Comparison of ENCODE assay signal across 22 cellular contexts in the genomic region with DNA sequence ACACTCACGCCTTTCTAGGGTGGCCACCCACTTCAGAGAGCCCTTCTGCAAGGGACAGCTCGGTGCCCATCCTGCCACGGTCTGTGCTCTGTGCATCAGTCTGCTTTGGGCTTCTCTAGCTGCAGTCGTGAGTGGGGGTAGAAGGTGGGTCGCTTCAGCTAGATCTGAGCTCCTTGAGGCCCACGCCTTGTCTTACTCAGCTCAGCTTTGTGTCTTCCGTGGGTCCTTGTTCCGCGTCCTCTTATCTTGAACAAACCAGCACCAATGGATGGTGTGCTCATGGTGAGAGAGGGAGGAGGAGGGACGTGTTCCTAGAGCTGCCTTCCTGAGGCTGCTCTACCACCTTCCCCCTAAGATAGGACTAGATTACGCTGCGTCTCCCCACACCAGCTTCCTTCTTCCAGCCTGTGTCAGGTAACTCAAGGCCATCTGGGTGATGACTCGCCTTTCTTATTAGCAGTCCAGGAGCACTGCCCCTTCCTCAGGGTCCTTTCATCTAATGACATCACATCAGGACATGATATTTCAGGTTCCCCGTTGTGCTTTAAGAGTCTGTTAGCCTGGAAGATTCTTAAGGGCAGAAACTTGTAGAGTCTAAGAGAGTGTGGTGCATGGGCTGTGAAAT.
"Had no signal": no experiment of that assay in that cellular context is flagged by ENCODE, and none has a peak within 500 bp of the region (broad histone marks: within the 10 kb centered on the region; RNA-seq: fewer than 3 reads in every experiment).

No MANE protein-coding gene starts in this region.

- ATAC-seq: left cardiac atrium, left ventricle myocardium superior, right cardiac atrium had no signal

- DNase-seq: activated CD4-positive, alpha-beta memory T cell treated with anti-CD3 and anti-CD28 coated beads for 36 hours; activated CD4-positive, alpha-beta T cell treated with anti-CD3 and anti-CD28 coated beads for 48 hours; activated CD8-positive, alpha-beta memory T cell treated with anti-CD3 and anti-CD28 coated beads, Interleukin-2, amount 50 U/mL, for 4 hours; activated effector memory CD4-positive, alpha-beta T cell treated with anti-CD3 and anti-CD28 coated beads, Interleukin-2, amount 50 U/mL, for 16 hours; activated naive CD4-positive, alpha-beta T cell treated with anti-CD3 and anti-CD28 coated beads for 36 hours; activated naive CD8-positive, alpha-beta T cell treated with anti-CD3 and anti-CD28 coated beads for 36 hours; activated T-cell treated with anti-CD3 and anti-CD28 coated beads, Interleukin-2, amount 50 U/mL, for 1 hour; adrenal gland; brain microvascular endothelial cell; cortex of kidney; foreskin melanocyte; left cardiac atrium; left ventricle myocardium superior; occipital lobe; right cardiac atrium; spleen; stimulated activated naive CD4-positive, alpha-beta T cell treated with Interleukin-2 at 50 U/mL for 16 hours; upper lobe of left lung had no signal

- FAIRE-seq: keratinocyte had no signal

- H3K36me3 Mint-ChIP-seq: activated CD4-positive, alpha-beta memory T cell treated with anti-CD3 and anti-CD28 coated beads for 36 hours; activated naive CD8-positive, alpha-beta T cell treated with anti-CD3 and anti-CD28 coated beads for 36 hours had no signal

- H3K27ac Mint-ChIP-seq: activated CD4-positive, alpha-beta memory T cell treated with anti-CD3 and anti-CD28 coated beads for 36 hours; activated naive CD4-positive, alpha-beta T cell treated with anti-CD3 and anti-CD28 coated beads for 36 hours; activated naive CD8-positive, alpha-beta T cell treated with anti-CD3 and anti-CD28 coated beads for 36 hours; activated T-helper 1 cell treated with anti-CD3 and anti-CD28 coated beads, Interleukin-12 subunit alpha, Interleukin-12 subunit beta, Interleukin-2, Interleukin-4 antibody, amounts not matched to agents 30 ng/mL and 10 ng/mL and 1 ng/mL, durations not matched to agents 14 hours and 24 hours and 36 hours had no signal

- H3K27ac ChIP-seq: adrenal gland, ascending aorta, brain microvascular endothelial cell, esophagus muscularis mucosa, spleen had no signal

- H3K27me3 ChIP-seq: adrenal gland, ascending aorta, brain microvascular endothelial cell had no signal

- H3K4me3 Mint-ChIP-seq: activated CD4-positive, alpha-beta memory T cell treated with anti-CD3 and anti-CD28 coated beads for 36 hours; activated naive CD4-positive, alpha-beta T cell treated with anti-CD3 and anti-CD28 coated beads for 36 hours; activated naive CD8-positive, alpha-beta T cell treated with anti-CD3 and anti-CD28 coated beads for 36 hours; activated T-helper 1 cell treated with anti-CD3 and anti-CD28 coated beads, Interleukin-12 subunit alpha, Interleukin-12 subunit beta, Interleukin-2, Interleukin-4 antibody, amounts not matched to agents 30 ng/mL and 10 ng/mL and 1 ng/mL, durations not matched to agents 14 hours and 24 hours and 36 hours had no signal

- H3K36me3 ChIP-seq: adrenal gland, ascending aorta, brain microvascular endothelial cell, esophagus muscularis mucosa, spleen, upper lobe of left lung had no signal

- H3K4me1 Mint-ChIP-seq: activated naive CD8-positive, alpha-beta T cell treated with anti-CD3 and anti-CD28 coated beads for 36 hours had no signal

- H3K9me3 Mint-ChIP-seq: activated CD4-positive, alpha-beta memory T cell treated with anti-CD3 and anti-CD28 coated beads for 36 hours; activated naive CD4-positive, alpha-beta T cell treated with anti-CD3 and anti-CD28 coated beads for 36 hours; activated naive CD8-positive, alpha-beta T cell treated with anti-CD3 and anti-CD28 coated beads for 36 hours; activated T-helper 1 cell treated with anti-CD3 and anti-CD28 coated beads, Interleukin-12 subunit alpha, Interleukin-12 subunit beta, Interleukin-2, Interleukin-4 antibody, amounts not matched to agents 30 ng/mL and 10 ng/mL and 1 ng/mL, durations not matched to agents 14 hours and 24 hours and 36 hours had no signal

- H3K4me3 ChIP-seq: adrenal gland, ascending aorta, esophagus muscularis mucosa, spleen, upper lobe of left lung had no signal

- H3K9me3 ChIP-seq: adrenal gland, ascending aorta, esophagus muscularis mucosa, spleen, upper lobe of left lung had no signal
